In the genomic region with DNA sequence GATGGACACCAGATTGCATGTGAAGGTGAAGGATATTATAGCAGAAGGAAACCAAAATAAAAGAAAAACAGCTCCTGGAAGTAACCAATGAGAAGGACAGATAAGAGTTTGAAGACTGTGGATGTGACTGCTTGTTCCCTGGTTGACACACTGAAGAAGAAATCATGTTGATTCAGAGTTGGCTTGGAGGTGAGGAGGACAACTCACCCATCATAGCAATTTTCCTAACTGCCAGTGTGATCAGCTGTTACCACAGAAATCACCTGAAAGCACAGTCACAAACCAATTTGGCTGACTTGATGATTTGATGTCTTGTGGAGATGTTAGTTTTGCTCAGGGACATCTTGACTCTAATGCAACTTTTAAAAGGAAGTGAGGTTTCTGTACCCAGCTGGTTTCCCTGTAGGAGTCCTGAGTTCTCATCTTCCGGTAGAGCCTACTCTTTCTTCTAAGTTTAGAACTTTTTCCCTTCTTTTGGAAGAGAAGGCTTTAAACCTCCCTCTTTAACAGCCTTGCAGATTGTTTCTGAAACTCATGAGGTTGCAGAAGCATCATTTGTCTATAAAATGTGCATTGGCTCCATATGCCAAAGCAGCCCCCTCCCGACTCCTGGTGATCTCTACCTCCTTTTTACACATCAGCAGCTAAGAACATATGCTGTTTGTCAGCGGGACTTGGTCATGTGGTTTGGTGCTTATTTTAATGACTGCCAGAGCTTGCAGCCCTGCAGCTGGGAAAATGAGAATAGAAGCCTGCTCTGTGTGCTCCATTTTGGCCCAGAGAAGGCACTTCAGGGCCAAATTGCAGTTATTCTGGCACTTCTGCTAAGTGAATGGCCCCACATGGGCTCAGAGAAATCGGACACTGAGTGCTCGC, we compare ENCODE assay signal across 10 cellular contexts. TPM values are rescaled to one million over a fixed set of nuclear protein-coding genes. Genes with fewer than 3 reads are reported as not detected.
DNase-seq lines count a peak whose midpoint lies in the region; ATAC-seq, FAIRE-seq and TF ChIP-seq lines count a peak whose summit lies in the region.
"Had no signal": no experiment of that assay in that cellular context is flagged by ENCODE, and none has a peak within 500 bp of the region (broad histone marks: within the 10 kb centered on the region; RNA-seq: fewer than 3 reads in every experiment).

No MANE protein-coding gene starts in this region.

- H3K4me3 ChIP-seq in K562 (no peak overlapping the region), kidney (ENCODE audit: low read length in 2 of 2) (no peak overlapping the region), HepG2 (replicated peaks in 1 of 3; ENCODE audit: insufficient read depth in 1 of 3, low read depth in 2 of 3, low read length in 3 of 3) (no peak overlapping the region)

- intact Hi-C loops in K562 (cut with micrococcal nuclease) (no loop called here), kidney (cut with DNase I) (no loop called here), HepG2 (cut with micrococcal nuclease; ENCODE audit: unreplicated experiment) (no loop called here)

- peaks cover 48% of the 10 kb centered on the region for H3K36me3 ChIP-seq in K562 (ENCODE audit: control insufficient read depth, insufficient read depth, low read length)
- peaks cover 0 to 10% of the 10 kb centered on the region in 2 donors for H3K36me3 ChIP-seq in kidney (ENCODE audit: control insufficient read depth in 1 of 2, insufficient read depth in 2 of 2, low read length in 2 of 2)
- peaks cover 1 to 18% of the 10 kb centered on the region in 2 experiments; a peak in 2 of 5 replicates for H3K36me3 ChIP-seq in HepG2 (replicated peaks in 1 of 2; ENCODE audit: control insufficient read depth in 1 of 2, insufficient read depth in 2 of 2, low read length in 2 of 2)

- H4K20me1 ChIP-seq in K562 (replicated peaks; ENCODE audit: control insufficient read depth, insufficient read depth, low read length), result no peaks in the 10 kb centered on the region
- no peaks in the 10 kb centered on the region for H4K20me1 ChIP-seq in HepG2 (ENCODE audit: insufficient read depth, low read length)

- H3K4me2 ChIP-seq in K562 (ENCODE audit: insufficient read depth, low read length) (no peak overlapping the region), HepG2 (ENCODE audit: low read depth, low read length) (no peak overlapping the region)

- no peak for ATAC-seq in K562
- ATAC-seq in HepG2, result no peak
- no peak for ATAC-seq in HG03520 (IDR thresholded peaks at IDR 0.05; ENCODE audit: unreplicated experiment)

- TF ChIP-seq POLR2A in K562 (conservative IDR thresholded peaks at IDR 0.05), result no peak
- TF ChIP-seq POLR2A in HepG2 (IDR thresholded peaks at IDR 0.05; ENCODE audit: insufficient read depth in 1 of 2, low read depth in 2 of 2, low read length in 2 of 2), result no peak

- BruUV-seq in K562 (replicated peaks; lab: Mats Ljungman, UMichigan) (no TSS peak), HepG2 (replicated peaks; lab: Mats Ljungman, UMichigan) (no TSS peak)

- FAIRE-seq in K562 (lab: Jason Lieb, UNC) (no peak), kidney (lab: Jason Lieb, UNC) (no peak), HepG2 (lab: Jason Lieb, UNC) (no peak)
- FAIRE-seq: H1 had no signal

- TF ChIP-seq EP300 in K562 (IDR thresholded peaks at IDR 0.05; ENCODE audit: low read length) (no peak), HepG2 (IDR thresholded peaks at IDR 0.05; ENCODE audit: low read depth in 2 of 2, low read length in 2 of 2) (no peak), HepG2 (CRISPR knock-in tag; IDR thresholded peaks at IDR 0.05; ENCODE audit: borderline replicate concordance) (no peak)

- no peaks in the 10 kb centered on the region for H3K9me3 ChIP-seq in K562 (replicated peaks; ENCODE audit: control insufficient read depth, insufficient read depth, low read depth, low read length)
- H3K9me3 ChIP-seq in kidney (ENCODE audit: control insufficient read depth in 1 of 2, low read length in 2 of 2), result no peaks in the 10 kb centered on the region
- H3K9me3 ChIP-seq in HepG2 (ENCODE audit: low read length), result no peaks in the 10 kb centered on the region

- H3K27me3 ChIP-seq in K562 (ENCODE audit: control insufficient read depth in 2 of 2, insufficient read depth in 2 of 2, low read length in 2 of 2), result no peaks in the 10 kb centered on the region
- H3K27me3 ChIP-seq in HepG2 (ENCODE audit: control insufficient read depth in 1 of 2, insufficient read depth in 2 of 2, low read length in 2 of 2), result no peaks in the 10 kb centered on the region

- DNase-seq in MV-4-11 (lab: John Stamatoyannopoulos, UW), result peak; percentile 15
- DNase-seq in K562 (ENCODE audit: extremely low read depth in 1 of 4, low spot score in 3 of 4), result no peak
- peak; percentile 61 for DNase-seq in kidney
- DNase-seq in smooth muscle cell of the brain vasculature (ENCODE audit: low read depth, low spot score), result peak; percentile 60
- DNase-seq in HepG2 (ENCODE audit: low spot score), result no peak
- no peak for DNase-seq in HuH-7.5 (ENCODE audit: low spot score)
- DNase-seq in NCI-H1048 (lab: John Stamatoyannopoulos, UW), result no peak
- DNase-seq: stimulated activated CD4-positive, alpha-beta T cell treated with anti-CD3 and anti-CD28 coated beads, Interleukin-4, amount 100 ng/mL, for 1 hour had no signal

- H3K27ac ChIP-seq in K562 (ENCODE audit: extremely low read depth, low read depth, low read length) (no peak overlapping the region), kidney (ENCODE audit: low read depth in 2 of 2, low read length in 2 of 2) (peak overlapping the region in 1 of 2 donors; percentile 24), HepG2 (ENCODE audit: extremely low read length, insufficient read depth, low read length) (no peak overlapping the region)

- no peak overlapping the region for H3K9ac ChIP-seq in K562 (ENCODE audit: insufficient read depth in 1 of 2, low read depth in 2 of 2, low read length in 2 of 2)
- no peak overlapping the region for H3K9ac ChIP-seq in kidney (ENCODE audit: low read length in 2 of 2)
- no peak overlapping the region for H3K9ac ChIP-seq in HepG2 (ENCODE audit: insufficient read depth, low read depth, low read length)

- H3K9me1 ChIP-seq in K562 (ENCODE audit: control insufficient read depth, insufficient read depth, low read length), result no peaks in the 10 kb centered on the region

- TF ChIP-seq RAD21 in K562 (CRISPR knock-in tag; conservative IDR thresholded peaks at IDR 0.05 in 1 of 2, IDR thresholded peaks at IDR 0.05 in 1 of 2) (no peak), HepG2 (CRISPR knock-in tag; IDR thresholded peaks at IDR 0.05) (no peak)

- peaks cover 29% of the 10 kb centered on the region for H3K79me2 ChIP-seq in K562 (ENCODE audit: control insufficient read depth, insufficient read depth, low read length)
- no peaks in the 10 kb centered on the region for H3K79me2 ChIP-seq in HepG2 (ENCODE audit: insufficient read depth, low read length)

- POLR2A ChIA-PET in K562 (lab: Yijun Ruan, JAX), result interaction anchor here (2.9 to 4.4 kb wide), 2 partner anchors 9 kb away, joined by 11 to 18 read pairs; a partner anchor contains a TSS
- POLR2A ChIA-PET in HepG2 (lab: Yijun Ruan, JAX), result no interaction called here

- CTCF ChIA-PET in K562 (lab: Yijun Ruan, JAX; ENCODE audit: low intra/inter-chr PET ratio) (no interaction called here), HepG2 (lab: Yijun Ruan, JAX; ENCODE audit: low intra/inter-chr PET ratio, low total read pairs) (no interaction called here)

- 94% methylated on average over 5 of the region's 5 CpGs for WGBS in K562 (ENCODE audit: insufficient coverage, low coverage, missing lambda C conversion rate)
- WGBS in HepG2 (ENCODE audit: low lambda C conversion rate), result 92% methylated on average over 5 of the region's 5 CpGs

- no peak overlapping the region for H2AFZ ChIP-seq in K562 (ENCODE audit: low read depth, low read length)
- H2AFZ ChIP-seq in HepG2 (ENCODE audit: low read length), result no peak overlapping the region

- peaks cover 3 to 11% of the 10 kb centered on the region in 2 experiments; a peak in 4 of 5 replicates for H3K4me1 ChIP-seq in K562 (replicated peaks in 1 of 2; ENCODE audit: control insufficient read depth in 2 of 2, insufficient read depth in 2 of 2, low read length in 2 of 2)
- peaks cover 3 to 9% of the 10 kb centered on the region in 2 donors for H3K4me1 ChIP-seq in kidney (ENCODE audit: control insufficient read depth in 1 of 2, insufficient read depth in 1 of 2, low read depth in 1 of 2, low read length in 2 of 2)
- H3K4me1 ChIP-seq in HepG2 (ENCODE audit: insufficient read depth, low read length), result no peaks in the 10 kb centered on the region

- in situ Hi-C loops in K562 (cut with MboI) (no loop called here), HepG2 (cut with HindIII; ENCODE audit: extremely low pct_ligation_motif_present, low pct_unique_long_range_greater_than_20kb) (no loop called here)

- no peak for TF ChIP-seq CTCF in K562 (IDR thresholded peaks at IDR 0.05 in 2 of 3, conservative IDR thresholded peaks at IDR 0.05 in 1 of 3; ENCODE audit: insufficient read depth in 2 of 3, low read depth in 1 of 3, low read length in 3 of 3)
- TF ChIP-seq CTCF in kidney (IDR thresholded peaks at IDR 0.05; ENCODE audit: borderline replicate concordance, extremely low read depth, insufficient read depth), result no peak
- TF ChIP-seq CTCF in HepG2 (CRISPR knock-in tag; IDR thresholded peaks at IDR 0.05), result no peak

RNA-seq across cellular contexts. Expression of a gene that starts 10.3 kb away (rescaled TPM):
- 141 and 224 TPM in 2 replicates for total RNA-seq in K562 (2011; cell fraction: chromatin; rRNA removed; ENCODE audit: low replicate concordance)
- 78.5 and 85.9 TPM in 2 replicates for total RNA-seq in K562 (2011; cell fraction: nucleolus; rRNA removed)
- total RNA-seq in K562 (2011; cell fraction: nucleoplasm; rRNA removed), result 127 and 128 TPM in 2 replicates
- total RNA-seq in K562 (2014; rRNA removed) (20.1 and 20.2 TPM in 2 replicates), K562 (2014; rRNA removed; fragmentation: Illumina TruSeq; extraction: Trizol) (44.6 and 53.3 TPM in 2 replicates), K562 (2015; rRNA removed; fragmentation: Illumina TruSeq; extraction: Trizol) (29.4 and 30.9 TPM in 2 replicates), K562 (2021) (31.3 and 34.1 TPM in 2 replicates), kidney (54.9 TPM), HepG2 (2016; rRNA removed; fragmentation: Illumina TruSeq; extraction: Trizol) (22.1 and 31.4 TPM in 2 replicates)
- polyA plus RNA-seq in K562 (2011; rRNA removed) (34.5 and 36.0 TPM in 2 replicates), K562 (2014; fragmentation: Illumina TruSeq; extraction: Trizol) (36.8 and 45.3 TPM in 2 replicates), K562 (2014; fragmentation: Nextera tagmentation; extraction: Ambion mirVana) (10 to 100 TPM; 18.3 to 33.6 TPM), K562 (2014; rRNA removed) (17.3 and 31.8 TPM in 2 replicates), kidney (ENCODE audit: insufficient read depth, low read depth, low replicate concordance) (15.3 TPM), HepG2 (2011; rRNA removed) (7.8 and 7.9 TPM in 2 replicates)
- polyA plus RNA-seq in K562 (2011; cell fraction: cytosol; rRNA removed), result 36.2 and 54.9 TPM in 2 replicates
- polyA plus RNA-seq in K562 (2011; cell fraction: nucleus; rRNA removed), result 31.7 and 43.7 TPM in 2 replicates
- 30.8 and 31.9 TPM in 2 replicates for polyA plus RNA-seq in K562 (2012)
- polyA minus RNA-seq in K562 (2011; rRNA and poly(A)+ RNA removed), result 103 and 129 TPM in 2 replicates
- 18.8 and 27.8 TPM in 2 replicates for polyA minus RNA-seq in K562 (2011; cell fraction: cytosol; rRNA and poly(A)+ RNA removed)
- polyA minus RNA-seq in K562 (2011; cell fraction: nucleus; rRNA and poly(A)+ RNA removed), result 77.8 and 134 TPM in 2 replicates
- 15.8 and 23.9 TPM in 2 replicates for total RNA-seq in HepG2 (2016; cell fraction: cytosol; rRNA removed; fragmentation: Illumina TruSeq; extraction: Trizol; ENCODE audit: low read depth)
- 23.4 and 25.5 TPM in 2 replicates for total RNA-seq in HepG2 (2016; cell fraction: insoluble cytoplasmic fraction; rRNA removed; fragmentation: Illumina TruSeq; extraction: Trizol)
- 12.2 and 17.6 TPM in 2 replicates for total RNA-seq in HepG2 (2016; cell fraction: membrane; rRNA removed; fragmentation: Illumina TruSeq; extraction: Trizol)
- total RNA-seq in HepG2 (2016; cell fraction: nucleus; rRNA removed; fragmentation: Illumina TruSeq; extraction: Trizol), result 30.5 and 30.8 TPM in 2 replicates
- 8.6 and 9.9 TPM in 2 replicates for polyA plus RNA-seq in HepG2 (2011; cell fraction: cytosol; rRNA removed)
- 8.8 and 12.1 TPM in 2 replicates for polyA plus RNA-seq in HepG2 (2011; cell fraction: nucleus; rRNA removed)
- 7.2 and 9.9 TPM in 2 replicates for polyA plus RNA-seq in HepG2 (2012)
- polyA plus RNA-seq in HepG2 (2016; cell fraction: cytosol; fragmentation: Illumina TruSeq; extraction: Trizol; ENCODE audit: low read depth), result 3.6 and 4.5 TPM in 2 replicates
- 17.1 and 17.3 TPM in 2 replicates for polyA plus RNA-seq in HepG2 (2016; cell fraction: insoluble cytoplasmic fraction; fragmentation: Illumina TruSeq; extraction: Trizol; ENCODE audit: low read depth)
- 5.1 and 5.2 TPM in 2 replicates for polyA plus RNA-seq in HepG2 (2016; cell fraction: membrane; fragmentation: Illumina TruSeq; extraction: Trizol; ENCODE audit: low read depth)
- 6.9 and 8.1 TPM in 2 replicates for polyA plus RNA-seq in HepG2 (2016; cell fraction: nucleus; fragmentation: Illumina TruSeq; extraction: Trizol; ENCODE audit: insufficient read depth, low read depth)
- 20.6 and 45.9 TPM in 2 replicates for polyA minus RNA-seq in HepG2 (2011; rRNA and poly(A)+ RNA removed; ENCODE audit: low replicate concordance)
- 9.0 and 9.6 TPM in 2 replicates for polyA minus RNA-seq in HepG2 (2011; cell fraction: cytosol; rRNA and poly(A)+ RNA removed)
- 28.8 and 42.5 TPM in 2 replicates for polyA minus RNA-seq in HepG2 (2011; cell fraction: nucleus; rRNA and poly(A)+ RNA removed)

Comparison
In these comparisons a context has a peak if more than half of its experiments do, and no peak if none do; other contexts are left out.
1. DNase-seq: peak in MV-4-11 (single experiment), kidney (single experiment) and smooth muscle cell of the brain vasculature (single experiment); none in K562 (0 of 4), HepG2 (single experiment), HuH-7.5 (single experiment) and NCI-H1048 (single experiment).